8 cellular contexts compared by ENCODE assay signal in genomic region chr2:53786371-53787254, GRCh38. TPM values are rescaled to one million over a fixed set of nuclear protein-coding genes. Genes with fewer than 3 reads are reported as not detected.
DNase-seq lines count a peak whose midpoint lies in the region; ATAC-seq and TF ChIP-seq lines count a peak whose summit lies in the region.

TSS of gene ASB3 (minus strand) at chr2:53786953. CDS start at chr2:53765572, 21,381 bp downstream.
TSS of gene ERLEC1 (plus strand) at chr2:53787044. CDS start at chr2:53787211, 167 bp downstream.

- H3K36me3 ChIP-seq in thoracic aorta = no peaks in the 10 kb centered on the region

- ATAC-seq in HG02610 (IDR thresholded peaks at IDR 0.05; ENCODE audit: unreplicated experiment) (peak; percentile 95), thoracic aorta (ENCODE audit: insufficient number of reproducible peaks, low FRiP score, low read depth) (peak; percentile 94)

- H3K27me3 Mint-ChIP-seq in activated naive CD8-positive, alpha-beta T cell = no peaks in the 10 kb centered on the region
- peaks cover 2% of the 10 kb centered on the region for H3K27me3 Mint-ChIP-seq in glutamatergic neuron (ENCODE audit: unreplicated experiment)
- H3K27me3 Mint-ChIP-seq in osteocyte (ENCODE audit: unreplicated experiment) = no peaks in the 10 kb centered on the region

- peak within 1 kb of the TSS; percentile 98 for H3K4me3 Mint-ChIP-seq in activated naive CD8-positive, alpha-beta T cell
- H3K4me3 Mint-ChIP-seq in glutamatergic neuron (ENCODE audit: unreplicated experiment) (peak within 1 kb of the TSS; percentile 98), osteocyte (ENCODE audit: unreplicated experiment) (peak within 1 kb of the TSS; percentile 97)

- peak within 1 kb of the TSS; percentile 91 for H3K4me3 ChIP-seq in thoracic aorta

- H3K27me3 ChIP-seq in thoracic aorta (replicated peaks; ENCODE audit: insufficient read depth) = no peaks in the 10 kb centered on the region

- H3K4me1 Mint-ChIP-seq in activated naive CD8-positive, alpha-beta T cell (ENCODE audit: low read depth) = peaks cover 55% of the 10 kb centered on the region
- H3K4me1 Mint-ChIP-seq in glutamatergic neuron (ENCODE audit: low read depth, unreplicated experiment) = peaks cover 10% of the 10 kb centered on the region
- peaks cover 41% of the 10 kb centered on the region for H3K4me1 Mint-ChIP-seq in osteocyte (ENCODE audit: unreplicated experiment)

- no peaks in the 10 kb centered on the region for H3K9me3 ChIP-seq in thoracic aorta

- TF ChIP-seq CTCF in GM10266 (IDR thresholded peaks at IDR 0.05; ENCODE audit: control insufficient read depth, insufficient read depth, low read depth, missing control alignments) (no peak), glutamatergic neuron (IDR thresholded peaks at IDR 0.05; ENCODE audit: partially characterized antibody, unreplicated experiment) (no peak), osteocyte (IDR thresholded peaks at IDR 0.05) (no peak), thoracic aorta (IDR thresholded peaks at IDR 0.05) (no peak)

- H3K9me3 Mint-ChIP-seq in activated naive CD8-positive, alpha-beta T cell (ENCODE audit: low read depth) = no peaks in the 10 kb centered on the region
- H3K9me3 Mint-ChIP-seq in glutamatergic neuron (ENCODE audit: unreplicated experiment) = peaks cover 3% of the 10 kb centered on the region
- H3K9me3 Mint-ChIP-seq in osteocyte (ENCODE audit: unreplicated experiment) = no peaks in the 10 kb centered on the region

- H3K27ac ChIP-seq in thoracic aorta = peak within 1 kb of the TSS; percentile 78 to 81

- H3K36me3 Mint-ChIP-seq in activated naive CD8-positive, alpha-beta T cell = peaks cover 2% of the 10 kb centered on the region
- H3K36me3 Mint-ChIP-seq in glutamatergic neuron (ENCODE audit: unreplicated experiment) (no peaks in the 10 kb centered on the region), osteocyte (ENCODE audit: unreplicated experiment) (no peaks in the 10 kb centered on the region)

- peak within 1 kb of the TSS; percentile 93 for H3K27ac Mint-ChIP-seq in activated naive CD8-positive, alpha-beta T cell
- H3K27ac Mint-ChIP-seq in glutamatergic neuron (ENCODE audit: unreplicated experiment) (peak within 1 kb of the TSS; percentile 99), osteocyte (ENCODE audit: unreplicated experiment) (peak within 1 kb of the TSS; percentile 98)

- peaks cover 28 to 61% of the 10 kb centered on the region in 2 donors for H3K4me1 ChIP-seq in thoracic aorta (ENCODE audit: control insufficient read depth in 1 of 2, low read depth in 2 of 2)

- peak; percentile 82 for DNase-seq in GM10266 (ENCODE audit: extremely low spot score)
- peak; percentile 71 for DNase-seq in NCI-H1092 (lab: John Stamatoyannopoulos, UW)
- peak; percentile 83 for DNase-seq in SKM-1 treated with dmso at 0.1 percent for 144 hours (lab: John Stamatoyannopoulos, UW; ENCODE audit: unreplicated experiment)
- peak; percentile 97 for DNase-seq in glutamatergic neuron
- peak; percentile 95 for DNase-seq in osteocyte (ENCODE audit: extremely low spot score, unreplicated experiment)
- peak; percentile 45 for DNase-seq in thoracic aorta (ENCODE audit: low spot score)

RNA-seq across cellular contexts. Expression of gene ASB3, which starts in this region (rescaled TPM):
- total RNA-seq in glutamatergic neuron (ENCODE audit: unreplicated experiment) (25.3 TPM), osteocyte (21.6 and 21.8 TPM in 2 replicates), thoracic aorta (10 to 100 TPM; 13.3 to 24.1 TPM)

RNA-seq across cellular contexts. Expression of gene ERLEC1, which starts in this region (rescaled TPM):
- 20.9 TPM for total RNA-seq in glutamatergic neuron (ENCODE audit: unreplicated experiment)
- 50.6 and 57.0 TPM in 2 replicates for total RNA-seq in osteocyte
- 10 to 100 TPM; 50.3 to 88.5 TPM for total RNA-seq in thoracic aorta

Comparison
In these comparisons a context has a peak if more than half of its experiments do, and no peak if none do; other contexts are left out.
1. Peak in every context shown above with its lines: DNase-seq, ATAC-seq, H3K4me3 ChIP-seq and H3K27ac ChIP-seq.
2. DNase-seq: peak in every context shown above with its lines; median percentile 97 in glutamatergic neuron; 95 in osteocyte; 83 in SKM-1 treated with dmso at 0.1 percent for 144 hours; 82 in GM10266; 71 in NCI-H1092; 45 in thoracic aorta.